11 cellular contexts compared by ENCODE assay signal in the genomic region with DNA sequence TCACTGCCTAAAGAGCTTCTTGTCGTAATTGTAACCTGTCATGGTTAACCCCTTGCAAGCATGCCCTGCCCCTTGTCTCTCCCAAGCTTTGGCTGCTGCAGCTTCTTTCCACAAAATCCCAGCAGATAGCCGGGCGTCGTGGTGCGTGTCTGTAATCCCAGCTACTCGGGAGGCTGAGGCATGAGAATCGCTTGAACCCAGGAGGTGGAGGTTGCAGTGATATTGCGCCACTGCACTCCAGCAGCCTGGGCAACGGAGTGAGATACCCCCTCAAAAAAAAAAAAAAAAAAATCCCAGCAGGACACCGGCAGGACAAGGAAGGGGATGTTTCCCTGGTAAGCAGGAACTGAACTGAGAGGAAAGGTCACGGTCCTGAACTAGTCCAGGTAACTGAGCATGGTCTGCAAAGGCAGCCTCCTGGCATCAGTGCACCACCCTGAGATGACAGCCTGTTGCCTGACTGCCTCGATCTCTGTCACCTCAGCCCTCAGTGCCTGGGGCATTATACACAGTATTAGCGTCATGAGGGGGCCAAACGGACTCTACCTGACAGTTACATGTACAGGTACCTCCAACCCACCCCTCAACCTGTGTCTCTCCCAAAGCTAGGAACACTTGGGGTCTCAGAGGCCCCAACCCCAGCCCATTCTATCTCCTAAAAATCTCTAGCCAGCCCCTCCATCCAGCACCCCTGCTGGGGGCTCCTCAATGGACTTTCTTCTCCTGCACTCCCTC. TPM values are rescaled to one million over a fixed set of nuclear protein-coding genes. Genes with fewer than 3 reads are reported as not detected.
DNase-seq lines count a peak whose midpoint lies in the region; ATAC-seq, FAIRE-seq and TF ChIP-seq lines count a peak whose summit lies in the region.
"Had no signal": no experiment of that assay in that cellular context is flagged by ENCODE, and none has a peak within 500 bp of the region (broad histone marks: within the 10 kb centered on the region; RNA-seq: fewer than 3 reads in every experiment).

No MANE protein-coding gene starts in this region.

- no peak for ATAC-seq in Right ventricle myocardium inferior
- ATAC-seq in heart left ventricle, result no peak
- no peak for ATAC-seq in activated T-helper 17 cell treated with anti-CD3 and anti-CD28 coated beads, Interleukin-2, amount 50 U/mL, for 72 hours (replicated peaks)
- ATAC-seq in gastroesophageal sphincter, result no peak
- ATAC-seq in HG02973 (IDR thresholded peaks at IDR 0.05; ENCODE audit: unreplicated experiment), result no peak

- no peaks in the 10 kb centered on the region for H3K4me1 Mint-ChIP-seq in activated T-helper 17 cell treated with anti-CD3 and anti-CD28 coated beads, Interleukin-2, amount 50 U/mL, for 72 hours
- peaks cover 11 to 17% of the 10 kb centered on the region in 2 donors for H3K4me1 Mint-ChIP-seq in immature natural killer cell

- no peaks in the 10 kb centered on the region for H3K9me3 Mint-ChIP-seq in activated T-helper 17 cell treated with anti-CD3 and anti-CD28 coated beads, Interleukin-2, amount 50 U/mL, for 72 hours
- no peaks in the 10 kb centered on the region for H3K9me3 Mint-ChIP-seq in immature natural killer cell
- H3K9me3 Mint-ChIP-seq: HFFc6 had no signal

- 83 to 85% (median 84%) methylated on average over 14 of the region's 14 CpGs for WGBS in heart left ventricle, 4 donors
- 66 to 75% methylated on average over 5 to 6 of the region's 14 CpGs for WGBS in gastroesophageal sphincter (ENCODE audit: low coverage in 1 of 2), 2 donors

- no peaks in the 10 kb centered on the region for H3K9me3 ChIP-seq in heart left ventricle
- no peaks in the 10 kb centered on the region for H3K9me3 ChIP-seq in tibial artery
- H3K9me3 ChIP-seq in gastroesophageal sphincter, result no peaks in the 10 kb centered on the region

- H3K27ac ChIP-seq in heart left ventricle (no peak overlapping the region), tibial artery (no peak overlapping the region), gastroesophageal sphincter (no peak overlapping the region)
- H3K27ac ChIP-seq: WERI-Rb-1 had no signal

- FAIRE-seq in H54 (lab: Jason Lieb, UNC), result no peak

- no peak for TF ChIP-seq POLR2A in heart left ventricle (IDR thresholded peaks at IDR 0.05)
- no peak for TF ChIP-seq POLR2A in gastroesophageal sphincter (IDR thresholded peaks at IDR 0.05)
- no peak for TF ChIP-seq POLR2A in H54 (IDR thresholded peaks at IDR 0.05; ENCODE audit: low read depth, low read length)

- H3K4me1 ChIP-seq in heart left ventricle (peaks cover 0 to 23% (median 13%) of the 10 kb centered on the region in 12 donors), tibial artery (peaks cover 0 to 22% (median 16%) of the 10 kb centered on the region in 4 donors), gastroesophageal sphincter (peaks cover 0 to 38% (median 7%) of the 10 kb centered on the region in 3 donors)

- TF ChIP-seq CTCF in heart left ventricle (IDR thresholded peaks at IDR 0.05), result no peak
- no peak for TF ChIP-seq CTCF in tibial artery (IDR thresholded peaks at IDR 0.05)
- no peak for TF ChIP-seq CTCF in gastroesophageal sphincter (IDR thresholded peaks at IDR 0.05)

- H3K4me3 ChIP-seq in heart left ventricle (no peak overlapping the region), tibial artery (no peak overlapping the region), gastroesophageal sphincter (no peak overlapping the region)

- no peak overlapping the region for H3K27ac Mint-ChIP-seq in activated T-helper 17 cell treated with anti-CD3 and anti-CD28 coated beads, Interleukin-2, amount 50 U/mL, for 72 hours
- H3K27ac Mint-ChIP-seq in immature natural killer cell, result peak overlapping the region in 1 of 6 donors; percentile 66
- H3K27ac Mint-ChIP-seq: HFFc6 had no signal

- peaks cover 22% of the 10 kb centered on the region for H3K27me3 Mint-ChIP-seq in activated T-helper 17 cell treated with anti-CD3 and anti-CD28 coated beads, Interleukin-2, amount 50 U/mL, for 72 hours
- peaks cover 19 to 25% (median 22%) of the 10 kb centered on the region in 3 donors for H3K27me3 Mint-ChIP-seq in immature natural killer cell (ENCODE audit: low read depth in 3 of 3)

- H3K36me3 ChIP-seq in heart left ventricle (no peaks in the 10 kb centered on the region), tibial artery (no peaks in the 10 kb centered on the region), gastroesophageal sphincter (no peaks in the 10 kb centered on the region)
- H3K36me3 ChIP-seq: WERI-Rb-1 had no signal

- H3K27me3 ChIP-seq in heart left ventricle (peaks cover 0 to 38% (median 0%) of the 10 kb centered on the region in 9 donors), tibial artery (peaks cover 0 to 28% of the 10 kb centered on the region in 2 donors), gastroesophageal sphincter (peaks cover 15% of the 10 kb centered on the region)

- DNase-seq in Right ventricle myocardium inferior (ENCODE audit: missing footprints), result peak; percentile 18
- no peak for DNase-seq in heart left ventricle
- DNase-seq in immature natural killer cell, result no peak
- peak; percentile 14 to 54 for DNase-seq in tibial artery
- DNase-seq in H54 (ENCODE audit: insufficient read length, low spot score), result no peak
- DNase-seq: HFFc6, NCI-H1436 treated with DMSO at 0.1 percent for 48 hours, WERI-Rb-1 had no signal

- peak overlapping the region; percentile 70 for H3K4me3 Mint-ChIP-seq in activated T-helper 17 cell treated with anti-CD3 and anti-CD28 coated beads, Interleukin-2, amount 50 U/mL, for 72 hours
- H3K4me3 Mint-ChIP-seq in immature natural killer cell, result peak overlapping the region; percentile 74 to 87 (median 83)

- TF ChIP-seq EP300 in gastroesophageal sphincter (IDR thresholded peaks at IDR 0.05), result no peak

- no peaks in the 10 kb centered on the region for H3K36me3 Mint-ChIP-seq in activated T-helper 17 cell treated with anti-CD3 and anti-CD28 coated beads, Interleukin-2, amount 50 U/mL, for 72 hours (ENCODE audit: low read depth)
- peaks cover 0 to 5% (median 0%) of the 10 kb centered on the region in 3 donors for H3K36me3 Mint-ChIP-seq in immature natural killer cell

- intact Hi-C loops in Right ventricle myocardium inferior (cut with DNase I), result no loop called here
- intact Hi-C loops in heart left ventricle (cut with DNase I), result loop anchor here in 1 of 10 donors (5.0 kb wide), 1 partner anchor 36 kb away; a partner anchor contains a TSS
- intact Hi-C loops in tibial artery (cut with DNase I; ENCODE audit: low total_unique reads), result no loop called here

RNA-seq across cellular contexts. Expression of a gene that starts 1.8 kb away (rescaled TPM):
- total RNA-seq in Right ventricle myocardium inferior, result 19.6 TPM
- total RNA-seq in heart left ventricle, result 10 to 100 TPM in 6 of 9 donors, 1 to 10 TPM in 3; 6.8 to 28.4 (median 13.1) TPM
- 10 to 100 TPM in 1 of 2 donors, 1 to 10 TPM in 1; 9.0 to 13.6 TPM for polyA plus RNA-seq in heart left ventricle
- 1 to 10 TPM in 1 of 2 donors, under 1 TPM in 1; 0.82 to 3.1 TPM for total RNA-seq in activated T-helper 17 cell treated with anti-CD3 and anti-CD28 coated beads, Interleukin-2, amount 50 U/mL, for 72 hours
- polyA plus RNA-seq in immature natural killer cell, result not detected
- 10 to 100 TPM; 11.3 to 17.0 (median 12.2) TPM for total RNA-seq in gastroesophageal sphincter

RNA-seq across cellular contexts. Expression of a gene that starts 11.9 kb away (rescaled TPM):
- total RNA-seq in Right ventricle myocardium inferior (27.9 TPM), heart left ventricle (10 to 100 TPM; 19.7 to 36.0 (median 28.6) TPM), gastroesophageal sphincter (10 to 100 TPM; 13.5 to 19.0 (median 17.4) TPM)
- polyA plus RNA-seq in heart left ventricle (10 to 100 TPM; 12.8 to 37.2 TPM), immature natural killer cell (10 to 100 TPM; 12.2 to 26.5 (median 20.5) TPM)
- total RNA-seq in activated T-helper 17 cell treated with anti-CD3 and anti-CD28 coated beads, Interleukin-2, amount 50 U/mL, for 72 hours, result 10 to 100 TPM; 20.4 to 32.9 TPM

RNA-seq across cellular contexts. Expression of a gene that starts 11.9 kb away (rescaled TPM):
- 2.4 TPM for total RNA-seq in Right ventricle myocardium inferior
- 1 to 10 TPM; 2.6 to 5.6 (median 3.7) TPM for total RNA-seq in heart left ventricle
- 1 to 10 TPM; 2.5 to 2.8 TPM for polyA plus RNA-seq in heart left ventricle
- 1 to 10 TPM; 6.5 to 7.0 TPM for total RNA-seq in activated T-helper 17 cell treated with anti-CD3 and anti-CD28 coated beads, Interleukin-2, amount 50 U/mL, for 72 hours
- polyA plus RNA-seq in immature natural killer cell, result 1 to 10 TPM; 2.3 to 7.0 (median 4.9) TPM
- total RNA-seq in gastroesophageal sphincter, result 10 to 100 TPM in 1 of 4 donors, 1 to 10 TPM in 3; 4.8 to 10.5 (median 8.4) TPM

RNA-seq across cellular contexts. Expression of a gene that starts 32.9 kb away (rescaled TPM):
- total RNA-seq in Right ventricle myocardium inferior (36.5 TPM), heart left ventricle (10 to 100 TPM; 26.0 to 55.5 (median 35.5) TPM), gastroesophageal sphincter (10 to 100 TPM; 62.0 to 82.5 (median 69.8) TPM)
- polyA plus RNA-seq in heart left ventricle (10 to 100 TPM; 25.1 to 78.3 TPM), immature natural killer cell (10 to 100 TPM; 45.6 to 63.1 (median 48.0) TPM)
- 10 to 100 TPM; 67.7 to 71.2 TPM for total RNA-seq in activated T-helper 17 cell treated with anti-CD3 and anti-CD28 coated beads, Interleukin-2, amount 50 U/mL, for 72 hours

RNA-seq across cellular contexts. Expression of a gene that starts 37.7 kb away (rescaled TPM):
- total RNA-seq in Right ventricle myocardium inferior (21.4 TPM), heart left ventricle (10 to 100 TPM; 15.3 to 37.8 (median 20.6) TPM), gastroesophageal sphincter (10 to 100 TPM; 23.5 to 26.8 (median 25.2) TPM)
- polyA plus RNA-seq in heart left ventricle (10 to 100 TPM; 28.6 to 48.3 TPM), immature natural killer cell (10 to 100 TPM; 75.0 to 84.5 (median 76.3) TPM)
- total RNA-seq in activated T-helper 17 cell treated with anti-CD3 and anti-CD28 coated beads, Interleukin-2, amount 50 U/mL, for 72 hours, result 10 to 100 TPM; 45.0 to 85.6 TPM

Comparison
In these comparisons a context has a peak if more than half of its experiments do, and no peak if none do; other contexts are left out.
1. DNase-seq: peak in Right ventricle myocardium inferior (single experiment) and tibial artery (2 of 2); none in heart left ventricle (0 of 5), immature natural killer cell (0 of 3) and H54 (single experiment).